ENCODE assay signal across 9 cellular contexts in genomic region chr6:15132854-15133670, GRCh38.
DNase-seq lines count a peak whose midpoint lies in the region; ATAC-seq, FAIRE-seq and TF ChIP-seq lines count a peak whose summit lies in the region.
"Had no signal": no experiment of that assay in that cellular context is flagged by ENCODE, and none has a peak within 500 bp of the region (broad histone marks: within the 10 kb centered on the region; RNA-seq: fewer than 3 reads in every experiment).

No MANE protein-coding gene starts in this region.

- peaks cover 24 to 29% of the 10 kb centered on the region in 2 donors for H3K4me1 Mint-ChIP-seq in natural killer cell treated with Interleukin-12 subunit alpha and Interleukin-12 subunit beta and Interleukin-15 and Interleukin-18, amount 100 ng/mL, for 72 hours (ENCODE audit: low read depth in 2 of 2)
- no peaks in the 10 kb centered on the region for H3K4me1 Mint-ChIP-seq in natural killer cell

- FAIRE-seq in RCC 7860 (lab: Jason Lieb, UNC) = peak; percentile 89

- no peak overlapping the region for H3K4me3 ChIP-seq in fibroblast of villous mesenchyme (ENCODE audit: low read depth, low read length)

- no peaks in the 10 kb centered on the region for H3K9me3 Mint-ChIP-seq in natural killer cell treated with Interleukin-12 subunit alpha and Interleukin-12 subunit beta and Interleukin-15 and Interleukin-18, amount 100 ng/mL, for 72 hours
- H3K9me3 Mint-ChIP-seq in natural killer cell = no peaks in the 10 kb centered on the region

- peak overlapping the region; percentile 22 to 93 for H3K27ac Mint-ChIP-seq in natural killer cell treated with Interleukin-12 subunit alpha and Interleukin-12 subunit beta and Interleukin-15 and Interleukin-18, amount 100 ng/mL, for 72 hours
- H3K27ac Mint-ChIP-seq in natural killer cell = no peak overlapping the region

- H3K27me3 Mint-ChIP-seq in natural killer cell treated with Interleukin-12 subunit alpha and Interleukin-12 subunit beta and Interleukin-15 and Interleukin-18, amount 100 ng/mL, for 72 hours = no peaks in the 10 kb centered on the region
- no peaks in the 10 kb centered on the region for H3K27me3 Mint-ChIP-seq in natural killer cell (ENCODE audit: low read depth in 2 of 2)

- H3K4me3 Mint-ChIP-seq in natural killer cell treated with Interleukin-12 subunit alpha and Interleukin-12 subunit beta and Interleukin-15 and Interleukin-18, amount 100 ng/mL, for 72 hours = no peak overlapping the region
- no peak overlapping the region for H3K4me3 Mint-ChIP-seq in natural killer cell

- DNase-seq in natural killer cell treated with Interleukin-12 subunit alpha and Interleukin-12 subunit beta and Interleukin-15 and Interleukin-18, amount 100 ng/mL, for 72 hours (ENCODE audit: low spot score) = no peak
- DNase-seq in natural killer cell (no peak), RCC 7860 (ENCODE audit: low spot score) (peak; percentile 94), fibroblast of villous mesenchyme (ENCODE audit: low read depth) (peak; percentile 83), SIG-M5 treated with dmso at 0.1 percent for 504 hours (lab: John Stamatoyannopoulos, UW; ENCODE audit: unreplicated experiment) (no peak)
- no peak for DNase-seq in stimulated activated CD4-positive, alpha-beta T cell treated with anti-CD3 and anti-CD28 coated beads, Interleukin-2, amount 100 ng/mL, for 24 hours
- DNase-seq in stimulated activated CD4-positive, alpha-beta T cell treated with anti-CD3 and anti-CD28 coated beads, Interleukin-15, amount 100 ng/mL, for 24 hours = no peak
- DNase-seq: activated CD8-positive, alpha-beta memory T cell treated with anti-CD3 and anti-CD28 coated beads for 24 hours had no signal

- no peak for TF ChIP-seq CTCF in natural killer cell (IDR thresholded peaks at IDR 0.05)
- TF ChIP-seq CTCF in fibroblast of villous mesenchyme (IDR thresholded peaks at IDR 0.05; ENCODE audit: insufficient read depth, low read depth, low read length) = no peak

- no peaks in the 10 kb centered on the region for H3K36me3 Mint-ChIP-seq in natural killer cell treated with Interleukin-12 subunit alpha and Interleukin-12 subunit beta and Interleukin-15 and Interleukin-18, amount 100 ng/mL, for 72 hours
- H3K36me3 Mint-ChIP-seq in natural killer cell = no peaks in the 10 kb centered on the region

- intact Hi-C loops in natural killer cell (cut with micrococcal nuclease) = no loop called here

- ATAC-seq in natural killer cell treated with Interleukin-12 subunit alpha and Interleukin-12 subunit beta and Interleukin-15 and Interleukin-18, amount 100 ng/mL, for 72 hours = peak in 1 of 2 donors; percentile 70
- no peak for ATAC-seq in natural killer cell
- ATAC-seq in HG02571 (IDR thresholded peaks at IDR 0.05; ENCODE audit: unreplicated experiment) = no peak

Comparison
In these comparisons a context has a peak if more than half of its experiments do, and no peak if none do; other contexts are left out.
1. H3K27ac Mint-ChIP-seq: peak in natural killer cell treated with Interleukin-12 subunit alpha and Interleukin-12 subunit beta and Interleukin-15 and Interleukin-18, amount 100 ng/mL, for 72 hours (2 of 2); none in natural killer cell (0 of 2).
2. DNase-seq: peak in RCC 7860 (single experiment) and fibroblast of villous mesenchyme (single experiment); none in natural killer cell treated with Interleukin-12 subunit alpha and Interleukin-12 subunit beta and Interleukin-15 and Interleukin-18, amount 100 ng/mL, for 72 hours (single experiment), natural killer cell (single experiment), stimulated activated CD4-positive, alpha-beta T cell treated with anti-CD3 and anti-CD28 coated beads, Interleukin-2, amount 100 ng/mL, for 24 hours (0 of 2), SIG-M5 treated with dmso at 0.1 percent for 504 hours (single experiment) and stimulated activated CD4-positive, alpha-beta T cell treated with anti-CD3 and anti-CD28 coated beads, Interleukin-15, amount 100 ng/mL, for 24 hours (single experiment).